Comparison of ENCODE assay signal across 24 cellular contexts in the genomic region with DNA sequence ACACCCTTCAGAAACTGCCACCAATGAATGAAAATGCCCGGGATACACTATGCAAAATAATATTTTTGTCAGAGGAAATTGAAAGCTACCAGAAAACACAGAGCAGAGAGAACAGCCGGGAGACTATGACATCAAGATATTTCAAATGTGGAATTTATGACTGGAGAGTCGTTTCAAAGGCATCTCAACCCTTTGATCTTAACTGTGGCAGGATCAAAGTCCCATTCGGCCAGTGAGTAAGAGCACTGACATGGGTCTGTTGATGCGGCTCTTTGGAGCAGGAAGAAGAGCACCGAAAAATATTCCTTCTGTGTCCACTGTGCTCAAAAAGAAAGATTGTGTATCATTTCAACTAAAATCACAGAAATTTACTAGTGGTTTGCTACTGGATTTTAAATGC.
DNase-seq lines count a peak whose midpoint lies in the region; ATAC-seq and TF ChIP-seq lines count a peak whose summit lies in the region.
"Had no signal": no experiment of that assay in that cellular context is flagged by ENCODE, and none has a peak within 500 bp of the region (broad histone marks: within the 10 kb centered on the region; RNA-seq: fewer than 3 reads in every experiment).

No MANE protein-coding gene starts in this region.

- H3K9me3 Mint-ChIP-seq in WTC11, result peaks cover 40% of the 10 kb centered on the region

- no peaks in the 10 kb centered on the region for H3K4me1 ChIP-seq in HAP-1
- H3K4me1 ChIP-seq: esophagus squamous epithelium, spleen, uterus had no signal

- intact Hi-C loops in dorsolateral prefrontal cortex (cut with DNase I), result no loop called here

- no peak overlapping the region for H3K27ac ChIP-seq in dorsolateral prefrontal cortex
- H3K27ac ChIP-seq: cardiac muscle cell, esophagus squamous epithelium, spleen, uterus had no signal

- ATAC-seq in WTC11, result no peak
- ATAC-seq in GM18498 (IDR thresholded peaks at IDR 0.05; ENCODE audit: unreplicated experiment), result no peak

- DNase-seq in ELF-1 (ENCODE audit: low read depth, low spot score), result peak; percentile 4
- no peak for DNase-seq in WTC11 (ENCODE audit: low spot score)
- peak; percentile 77 for DNase-seq in left kidney (ENCODE audit: low read depth, low spot score)
- peak; percentile 84 for DNase-seq in renal cortical epithelial cell (ENCODE audit: low read depth)
- no peak for DNase-seq in dorsolateral prefrontal cortex
- DNase-seq in HAP-1 (ENCODE audit: low spot score in 2 of 2), result no peak
- DNase-seq in mesenteric fat pad (ENCODE audit: low spot score), result no peak
- DNase-seq: activated CD4-positive, alpha-beta T cell treated with anti-CD3 and anti-CD28 coated beads, Interleukin-2, amount 10 ng/mL, durations not matched to agents 24 days and 14 days; activated effector memory CD4-positive, alpha-beta T cell treated with Interleukin-2 at 50 U/mL for 16 hours; CD8-positive, alpha-beta memory T cell; DMS79 treated with DMSO at 0.1 percent for 48 hours; esophagus squamous epithelium; glutamatergic neuron; KBM-7; mammary epithelial cell; NCI-H1930; NCI-H524; spleen; stimulated activated CD4-positive, alpha-beta T cell treated with anti-CD3 and anti-CD28 coated beads, Interleukin-4, amount 100 ng/mL, for 4 hours; SW 1271; uterus had no signal

- in situ Hi-C loops in HAP-1 (cut with MboI; ENCODE audit: low sequenced_read_pairs), result no loop called here

- no peaks in the 10 kb centered on the region for H3K27me3 ChIP-seq in dorsolateral prefrontal cortex
- H3K27me3 ChIP-seq in HAP-1 (ENCODE audit: low read depth), result no peaks in the 10 kb centered on the region
- H3K27me3 ChIP-seq: cardiac muscle cell, esophagus squamous epithelium, spleen, uterus had no signal

- TF ChIP-seq CTCF in WTC11 (IDR thresholded peaks at IDR 0.05) (no peak), dorsolateral prefrontal cortex (IDR thresholded peaks at IDR 0.05 in 54 of 56, conservative IDR thresholded peaks at IDR 0.05 in 2 of 56; ENCODE audit: low read depth in 1 of 56, partially characterized antibody in 56 of 56) (no peak)

- H3K27me3 Mint-ChIP-seq in WTC11 (ENCODE audit: low read depth), result no peaks in the 10 kb centered on the region
- H3K27me3 Mint-ChIP-seq: activated CD4-positive, alpha-beta T cell treated with anti-CD3 and anti-CD28 coated beads, Interleukin-2, amount 10 ng/mL, durations not matched to agents 24 days and 14 days; progenitor cell of endocrine pancreas had no signal

- no peaks in the 10 kb centered on the region for H3K4me1 Mint-ChIP-seq in WTC11
- H3K4me1 Mint-ChIP-seq: activated CD4-positive, alpha-beta T cell treated with anti-CD3 and anti-CD28 coated beads, Interleukin-2, amount 10 ng/mL, durations not matched to agents 24 days and 14 days; CD8-positive, alpha-beta memory T cell had no signal

- no peaks in the 10 kb centered on the region for H3K36me3 ChIP-seq in HAP-1 (replicated peaks)
- H3K36me3 ChIP-seq: cardiac muscle cell, esophagus squamous epithelium, spleen, uterus had no signal

- H3K36me3 Mint-ChIP-seq in WTC11, result peaks cover 19% of the 10 kb centered on the region
- H3K36me3 Mint-ChIP-seq: CD8-positive, alpha-beta memory T cell had no signal

- H3K9me3 ChIP-seq in HAP-1, result no peaks in the 10 kb centered on the region

- no peak overlapping the region for H3K4me3 Mint-ChIP-seq in WTC11
- H3K4me3 Mint-ChIP-seq: activated CD4-positive, alpha-beta T cell treated with anti-CD3 and anti-CD28 coated beads, Interleukin-2, amount 10 ng/mL, durations not matched to agents 24 days and 14 days; CD8-positive, alpha-beta memory T cell had no signal

- H3K4me3 ChIP-seq in dorsolateral prefrontal cortex (no peak overlapping the region), HAP-1 (no peak overlapping the region)
- H3K4me3 ChIP-seq: cardiac muscle cell, esophagus squamous epithelium, spleen, uterus had no signal

- CTCF ChIA-PET in WTC11 (lab: Charles Lee), result no interaction called here

- POLR2A ChIA-PET in WTC11 (lab: Charles Lee), result no interaction called here

- H3K27ac Mint-ChIP-seq in WTC11, result no peak overlapping the region
- H3K27ac Mint-ChIP-seq: activated CD4-positive, alpha-beta T cell treated with anti-CD3 and anti-CD28 coated beads, Interleukin-2, amount 10 ng/mL, durations not matched to agents 24 days and 14 days; CD8-positive, alpha-beta memory T cell; progenitor cell of endocrine pancreas had no signal

TF ChIP-seq in WTC11, 78 proteins besides CTCF, POLR2A, EP300 and RAD21:
- TF ChIP-seq ZNF396 (CRISPR knock-in tag; IDR thresholded peaks at IDR 0.05; ENCODE audit: borderline replicate concordance), result no peak
- TF ChIP-seq GABPB1 (CRISPR knock-in tag; IDR thresholded peaks at IDR 0.05), result 0 out of 2 replicates have a peak, but pooled peaks have one; percentile 38
- TF ChIP-seq, protein P1, sequence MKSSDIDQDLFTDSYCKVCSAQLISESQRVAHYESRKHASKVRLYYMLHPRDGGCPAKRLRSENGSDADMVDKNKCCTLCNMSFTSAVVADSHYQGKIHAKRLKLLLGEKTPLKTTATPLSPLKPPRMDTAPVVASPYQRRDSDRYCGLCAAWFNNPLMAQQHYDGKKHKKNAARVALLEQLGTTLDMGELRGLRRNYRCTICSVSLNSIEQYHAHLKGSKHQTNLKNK (CRISPR knock-in tag; IDR thresholded peaks at IDR 0.05), result no peak
TF ChIP-seq in WTC11: peak in this region for 1.

Comparison
In these comparisons a context has a peak if more than half of its experiments do, and no peak if none do; other contexts are left out.
1. DNase-seq: peak in ELF-1 (single experiment), left kidney (single experiment) and renal cortical epithelial cell (single experiment); none in WTC11 (single experiment), dorsolateral prefrontal cortex (0 of 10), HAP-1 (0 of 2) and mesenteric fat pad (single experiment).